8 cellular contexts compared by ENCODE assay signal in genomic region chr3:4741404-4742307, GRCh38.
DNase-seq lines count a peak whose midpoint lies in the region; ATAC-seq, FAIRE-seq and TF ChIP-seq lines count a peak whose summit lies in the region.

No MANE protein-coding gene starts in this region.

- H3K27ac Mint-ChIP-seq in CD4-positive, alpha-beta memory T cell: peak overlapping the region; percentile 53 to 89 (median 85)
- peak overlapping the region; percentile 83 for H3K27ac Mint-ChIP-seq in stimulated activated naive B cell treated with anti-CD40 and anti-IgM and Interleukin-4, amounts not matched to agents 10 μg/mL and 1 μg/mL and 100 μg/mL, for 72 hours

- peak; percentile 31 to 38 for ATAC-seq in stimulated activated naive B cell treated with anti-CD40 and anti-IgM and Interleukin-4, amounts not matched to agents 10 μg/mL and 1 μg/mL and 100 μg/mL, for 72 hours (replicated peaks)
- no peak for ATAC-seq in HG03097 (IDR thresholded peaks at IDR 0.05; ENCODE audit: low FRiP score, unreplicated experiment)

- H3K9me3 ChIP-seq in CD4-positive, alpha-beta memory T cell (ENCODE audit: control insufficient read depth in 1 of 2, low read length in 2 of 2): no peaks in the 10 kb centered on the region
- H3K9me3 ChIP-seq in ascending aorta (no peaks in the 10 kb centered on the region), keratinocyte (ENCODE audit: control insufficient read depth, low read depth, low read length) (no peaks in the 10 kb centered on the region)

- H4K20me1 ChIP-seq in keratinocyte (ENCODE audit: control insufficient read depth, extremely low read depth, insufficient read depth, low read length): no peaks in the 10 kb centered on the region

- no peaks in the 10 kb centered on the region for H3K36me3 ChIP-seq in CD4-positive, alpha-beta memory T cell (ENCODE audit: insufficient read depth, low read length)
- peaks cover 9 to 13% of the 10 kb centered on the region in 2 donors for H3K36me3 ChIP-seq in ascending aorta
- no peaks in the 10 kb centered on the region for H3K36me3 ChIP-seq in keratinocyte (ENCODE audit: control insufficient read depth in 2 of 2, extremely low read depth in 1 of 2, insufficient read depth in 2 of 2, low read length in 2 of 2)

- H3K9me1 ChIP-seq in keratinocyte (ENCODE audit: control insufficient read depth, extremely low read depth, insufficient read depth, low read length): no peaks in the 10 kb centered on the region

- intact Hi-C loops in CD4-positive, alpha-beta memory T cell (cut with micrococcal nuclease): no loop called here
- intact Hi-C loops in ascending aorta (cut with DNase I): loop anchor here (2.0 kb wide), 1 partner anchor 237 kb away; the partner anchor contains the start of gene BHLHE40

- peak overlapping the region in 7 of 8 donors; percentile 59 to 85 (median 67) for H3K4me3 Mint-ChIP-seq in CD4-positive, alpha-beta memory T cell
- H3K4me3 Mint-ChIP-seq in stimulated activated naive B cell treated with anti-CD40 and anti-IgM and Interleukin-4, amounts not matched to agents 10 μg/mL and 1 μg/mL and 100 μg/mL, for 72 hours: no peak overlapping the region

- H3K4me2 ChIP-seq in keratinocyte (ENCODE audit: control insufficient read depth, extremely low read depth, insufficient read depth, low read depth, low read length): peak overlapping the region; percentile 83

- peaks cover 57% of the 10 kb centered on the region for H3K4me1 ChIP-seq in CD4-positive, alpha-beta memory T cell (ENCODE audit: insufficient read depth, low read length)
- H3K4me1 ChIP-seq in ascending aorta: peaks cover 13 to 24% of the 10 kb centered on the region in 2 donors
- H3K4me1 ChIP-seq in keratinocyte (ENCODE audit: control insufficient read depth, extremely low read depth, insufficient read depth, low read length): peaks cover 43% of the 10 kb centered on the region

- no peak overlapping the region for H3K4me3 ChIP-seq in CD4-positive, alpha-beta memory T cell (ENCODE audit: low read length in 2 of 2)
- H3K4me3 ChIP-seq in ascending aorta: no peak overlapping the region
- H3K4me3 ChIP-seq in keratinocyte (ENCODE audit: control insufficient read depth in 2 of 3, extremely low read depth in 1 of 3, insufficient read depth in 2 of 3, low read depth in 1 of 3, low read length in 3 of 3): peak overlapping the region in 1 of 3 experiments; percentile 33

- dilution Hi-C loops in keratinocyte (cut with MboI; ENCODE audit: extremely low pct_ligation_motif_present, low sequenced_read_pairs): no loop called here

- peaks cover 46 to 60% (median 54%) of the 10 kb centered on the region in 4 donors for H3K4me1 Mint-ChIP-seq in CD4-positive, alpha-beta memory T cell
- H3K4me1 Mint-ChIP-seq in stimulated activated naive B cell treated with anti-CD40 and anti-IgM and Interleukin-4, amounts not matched to agents 10 μg/mL and 1 μg/mL and 100 μg/mL, for 72 hours: peaks cover 55 to 59% of the 10 kb centered on the region in 2 donors

- peak overlapping the region; percentile 55 for H2AFZ ChIP-seq in keratinocyte (ENCODE audit: control insufficient read depth, low read length)

- no peaks in the 10 kb centered on the region for H3K27me3 ChIP-seq in CD4-positive, alpha-beta memory T cell (ENCODE audit: insufficient read depth, low read length)
- H3K27me3 ChIP-seq in ascending aorta (no peaks in the 10 kb centered on the region), keratinocyte (ENCODE audit: control insufficient read depth, extremely low read depth, insufficient read depth, low read length) (no peaks in the 10 kb centered on the region)

- CTCF ChIA-PET in CD4-positive, alpha-beta memory T cell (lab: Charles Lee; ENCODE audit: partially characterized antibody): no interaction called here

- H3K36me3 Mint-ChIP-seq in CD4-positive, alpha-beta memory T cell: peaks cover 29 to 40% of the 10 kb centered on the region in 2 donors
- H3K36me3 Mint-ChIP-seq in stimulated activated naive B cell treated with anti-CD40 and anti-IgM and Interleukin-4, amounts not matched to agents 10 μg/mL and 1 μg/mL and 100 μg/mL, for 72 hours: peaks cover 72 to 84% of the 10 kb centered on the region in 2 donors

- peaks cover 0 to 6% (median 3%) of the 10 kb centered on the region in 8 donors for H3K9me3 Mint-ChIP-seq in CD4-positive, alpha-beta memory T cell
- peaks cover 3 to 4% of the 10 kb centered on the region in 2 donors for H3K9me3 Mint-ChIP-seq in stimulated activated naive B cell treated with anti-CD40 and anti-IgM and Interleukin-4, amounts not matched to agents 10 μg/mL and 1 μg/mL and 100 μg/mL, for 72 hours

- no peaks in the 10 kb centered on the region for H3K27me3 Mint-ChIP-seq in CD4-positive, alpha-beta memory T cell
- no peaks in the 10 kb centered on the region for H3K27me3 Mint-ChIP-seq in stimulated activated naive B cell treated with anti-CD40 and anti-IgM and Interleukin-4, amounts not matched to agents 10 μg/mL and 1 μg/mL and 100 μg/mL, for 72 hours

- H3K79me2 ChIP-seq in keratinocyte (ENCODE audit: control insufficient read depth, insufficient read depth, low read length): no peaks in the 10 kb centered on the region

- DNase-seq in CD4-positive, alpha-beta memory T cell: no peak
- DNase-seq in NCI-H446 treated with DMSO at 0.1 percent for 48 hours (lab: John Stamatoyannopoulos, UW) (peak; percentile 17), ascending aorta (ENCODE audit: low spot score in 2 of 2) (peak; percentile 41 to 91), keratinocyte (ENCODE audit: low read depth, low spot score) (no peak), NCI-H2227 treated with DMSO at 0.1 percent for 48 hours (lab: John Stamatoyannopoulos, UW) (no peak)
- no peak for DNase-seq in stimulated activated naive B cell treated with anti-CD40 and anti-IgM and Interleukin-4, amounts not matched to agents 10 μg/mL and 1 μg/mL and 100 μg/mL, for 72 hours
- no peak for DNase-seq in stimulated activated CD4-positive, alpha-beta T cell treated with anti-CD3 and anti-CD28 coated beads, Interleukin-12 subunit alpha, Interleukin-12 subunit beta, amount 100 ng/mL, for 4 hours

- POLR2A ChIA-PET in CD4-positive, alpha-beta memory T cell (lab: Charles Lee; ENCODE audit: partially characterized antibody): interaction anchor here (0.7 kb wide), 2 partner anchors 237 to 247 kb away, joined by 3 to 4 read pairs; no protein-coding TSS in a partner anchor

- H3K27ac ChIP-seq in CD4-positive, alpha-beta memory T cell (ENCODE audit: low read depth, low read length): no peak overlapping the region
- H3K27ac ChIP-seq in ascending aorta (peak overlapping the region; percentile 93 to 96), keratinocyte (ENCODE audit: control insufficient read depth, insufficient read depth, low read length) (peak overlapping the region; percentile 92)

- peak; percentile 89 for FAIRE-seq in keratinocyte (lab: Jason Lieb, UNC)

- TF ChIP-seq CTCF in ascending aorta (IDR thresholded peaks at IDR 0.05) (no peak), keratinocyte (optimal IDR thresholded peaks at IDR 0.05 in 1 of 3, IDR thresholded peaks at IDR 0.05 in 1 of 3, conservative IDR thresholded peaks at IDR 0.05 in 1 of 3; ENCODE audit: extremely low read depth in 1 of 3, insufficient read depth in 2 of 3, low read length in 3 of 3) (no peak)

- peak overlapping the region; percentile 69 for H3K9ac ChIP-seq in keratinocyte (ENCODE audit: control insufficient read depth, extremely low read depth, insufficient read depth, low read length)

Comparison
In these comparisons a context has a peak if more than half of its experiments do, and no peak if none do; other contexts are left out.
1. DNase-seq: peak in NCI-H446 treated with DMSO at 0.1 percent for 48 hours (single experiment) and ascending aorta (2 of 2); none in CD4-positive, alpha-beta memory T cell (0 of 5), keratinocyte (single experiment), stimulated activated naive B cell treated with anti-CD40 and anti-IgM and Interleukin-4, amounts not matched to agents 10 μg/mL and 1 μg/mL and 100 μg/mL, for 72 hours (single experiment), stimulated activated CD4-positive, alpha-beta T cell treated with anti-CD3 and anti-CD28 coated beads, Interleukin-12 subunit alpha, Interleukin-12 subunit beta, amount 100 ng/mL, for 4 hours (single experiment) and NCI-H2227 treated with DMSO at 0.1 percent for 48 hours (single experiment).
2. H3K4me3 Mint-ChIP-seq: peak in CD4-positive, alpha-beta memory T cell (7 of 8); none in stimulated activated naive B cell treated with anti-CD40 and anti-IgM and Interleukin-4, amounts not matched to agents 10 μg/mL and 1 μg/mL and 100 μg/mL, for 72 hours (0 of 2).